Comparison of ENCODE assay signal across 17 cellular contexts in genomic region chr5:32677023-32677422, GRCh38. TPM values are rescaled to one million over a fixed set of nuclear protein-coding genes. Genes with fewer than 3 reads are reported as not detected.
DNase-seq lines count a peak whose midpoint lies in the region; ATAC-seq, FAIRE-seq and TF ChIP-seq lines count a peak whose summit lies in the region.
"Had no signal": no experiment of that assay in that cellular context is flagged by ENCODE, and none has a peak within 500 bp of the region (broad histone marks: within the 10 kb centered on the region; RNA-seq: fewer than 3 reads in every experiment).

No MANE protein-coding gene starts in this region.

- no peak overlapping the region for H2BK5ac ChIP-seq in H1 (ENCODE audit: low read depth, low read length)

- TF ChIP-seq RAD21 in SK-N-SH (IDR thresholded peaks at IDR 0.05; ENCODE audit: low read length) = no peak
- TF ChIP-seq RAD21 in H1 (IDR thresholded peaks at IDR 0.05 in 1 of 2, conservative IDR thresholded peaks at IDR 0.05 in 1 of 2; ENCODE audit: low read depth in 2 of 2, low read length in 2 of 2) = no peak

- H3K9ac ChIP-seq in SK-N-SH (no peak overlapping the region), H1 (replicated peaks in 1 of 4; ENCODE audit: extremely low read depth in 1 of 4, low read depth in 3 of 4, low read length in 3 of 4) (no peak overlapping the region)
- H3K9ac ChIP-seq: BLaER1 treated with 17β-estradiol and CSF1 and Interleukin-3, amounts not matched to agents 10 nM and 100 nM had no signal

- no peak overlapping the region for H3K56ac ChIP-seq in H1 (replicated peaks; ENCODE audit: insufficient read length, low read depth, low read length)

- H3K4me1 ChIP-seq in SK-N-SH (ENCODE audit: control insufficient read depth in 1 of 2, insufficient read depth in 2 of 2, low read depth in 1 of 2, low read length in 1 of 2) (no peaks in the 10 kb centered on the region; a peak in 1 of 4 replicates), H1 (replicated peaks in 1 of 4; ENCODE audit: control insufficient read depth in 3 of 4, insufficient read depth in 4 of 4, low read length in 3 of 4) (peaks cover 0 to 2% (median 1%) of the 10 kb centered on the region in 4 experiments; a peak in 2 of 7 replicates), gastrocnemius medialis (no peaks in the 10 kb centered on the region)

- POLR2A ChIA-PET in SK-N-SH (lab: Yijun Ruan, JAX) = no interaction called here
- POLR2A ChIA-PET in H1 (lab: Charles Lee; ENCODE audit: partially characterized antibody) = no interaction called here

- H3K4ac ChIP-seq in H1 (replicated peaks; ENCODE audit: insufficient read length, low read depth, low read length) = no peak overlapping the region

- no peak overlapping the region for H3K14ac ChIP-seq in H1 (ENCODE audit: insufficient read length)

- no peak overlapping the region for H3K18ac ChIP-seq in H1 (ENCODE audit: extremely low read depth, low read length)

- no peak for TF ChIP-seq POLR2A in H1 (IDR thresholded peaks at IDR 0.05; ENCODE audit: control extremely low read depth in 1 of 2, low read depth in 2 of 2, low read length in 2 of 2)
- TF ChIP-seq POLR2A in gastrocnemius medialis (IDR thresholded peaks at IDR 0.05) = no peak

- TF ChIP-seq CTCF in SK-N-SH (IDR thresholded peaks at IDR 0.05) = no peak
- TF ChIP-seq CTCF in H1 (IDR thresholded peaks at IDR 0.05; ENCODE audit: control extremely low read depth in 1 of 3, insufficient read depth in 1 of 3, low read depth in 1 of 3, low read length in 3 of 3) = no peak
- TF ChIP-seq CTCF in gastrocnemius medialis (IDR thresholded peaks at IDR 0.05 in 4 of 5, conservative IDR thresholded peaks at IDR 0.05 in 1 of 5) = no peak

- no peak for DNase-seq in SK-N-SH
- DNase-seq in NOMO-1 treated with dmso at 0.1 percent for 144 hours (lab: John Stamatoyannopoulos, UW; ENCODE audit: unreplicated experiment) = peak; percentile 11
- DNase-seq in H1 (ENCODE audit: low read depth in 1 of 2, low spot score in 2 of 2) = no peak
- DNase-seq in gastrocnemius medialis = no peak
- DNase-seq in ecto neural progenitor cell (ENCODE audit: low spot score) = no peak
- no peak for DNase-seq in activated T-cell treated with anti-CD3 and anti-CD28 coated beads, Interleukin-2, amount 50 U/mL, for 1 hour
- DNase-seq: 8988T; AML-193; CD4-positive, CD25-positive, alpha-beta regulatory T cell; DMS53; GF-D8 had no signal

- 0 out of 2 replicates have a peak overlapping the region, but pooled peaks have one; percentile 19 for H2AFZ ChIP-seq in SK-N-SH (ENCODE audit: low read depth)
- H2AFZ ChIP-seq in H1 (ENCODE audit: low read length) = no peak overlapping the region; the same call in 1 of the 2 replicates

- in situ Hi-C loops in gastrocnemius medialis (cut with MboI; ENCODE audit: low sequenced_read_pairs in 4 of 4) = no loop called here

- no peak overlapping the region for H2AK5ac ChIP-seq in H1 (ENCODE audit: low read depth, low read length)

- FAIRE-seq in H1 (lab: Jason Lieb, UNC) = no peak
- FAIRE-seq: GM19239, H54 had no signal

- intact Hi-C loops in gastrocnemius medialis (cut with DNase I; ENCODE audit: low total_unique reads) = no loop called here

- CTCF ChIA-PET in SK-N-SH (lab: Yijun Ruan, JAX) = no interaction called here
- CTCF ChIA-PET in H1 (lab: Charles Lee; ENCODE audit: partially characterized antibody) = interaction anchor here (1.0 kb wide), 1 partner anchor 35 kb away, joined by 4 read pairs; no protein-coding TSS in a partner anchor

- H3K9me2 ChIP-seq in SK-N-SH = no peaks in the 10 kb centered on the region

- WGBS in SK-N-SH (ENCODE audit: low lambda C conversion rate) = 20% methylated on average over 7 of the region's 7 CpGs
- WGBS in H1 (ENCODE audit: extremely low coverage in 1 of 2, insufficient coverage in 1 of 2, insufficient read length in 1 of 2, insufficient replicate concordance in 2 of 2, low coverage in 1 of 2, low lambda C conversion rate in 2 of 2, missing lambda C conversion rate in 1 of 2), 2 experiments = 86% methylated on average over 7 of the region's 7 CpGs; no CpG with 5 or more reads in 1 of the 2 experiments

- H3F3A ChIP-seq in SK-N-SH (replicated peaks; ENCODE audit: insufficient read depth) = no peaks in the 10 kb centered on the region

- H2BK20ac ChIP-seq in H1 (ENCODE audit: low read length) = no peak overlapping the region

- no peak overlapping the region for H2BK12ac ChIP-seq in H1 (ENCODE audit: low read depth, low read length)

- H4K8ac ChIP-seq in H1 (ENCODE audit: extremely low read depth, insufficient read depth, low read length) = no peak overlapping the region

- H3K79me1 ChIP-seq in H1 (ENCODE audit: low read depth, low read length) = no peaks in the 10 kb centered on the region

- TF ChIP-seq EP300 in SK-N-SH (IDR thresholded peaks at IDR 0.05; ENCODE audit: borderline replicate concordance in 1 of 2, low read depth in 1 of 2, low read length in 1 of 2) (no peak), H1 (IDR thresholded peaks at IDR 0.05; ENCODE audit: borderline replicate concordance in 1 of 2, low read depth in 2 of 2, low read length in 2 of 2) (no peak)

- H3K36me3 ChIP-seq in SK-N-SH (replicated peaks in 1 of 2; ENCODE audit: control insufficient read depth in 1 of 2, insufficient read depth in 2 of 2, low read length in 1 of 2) = no peaks in the 10 kb centered on the region
- no peaks in the 10 kb centered on the region; a peak in 2 of 8 replicates for H3K36me3 ChIP-seq in H1 (ENCODE audit: control insufficient read depth in 2 of 4, insufficient read depth in 4 of 4, low read length in 3 of 4)
- H3K36me3 ChIP-seq in gastrocnemius medialis = no peaks in the 10 kb centered on the region
- H3K36me3 ChIP-seq: BLaER1 treated with 17β-estradiol and CSF1 and Interleukin-3, amounts not matched to agents 10 nM and 100 nM had no signal

- H3K79me2 ChIP-seq in SK-N-SH (ENCODE audit: insufficient read depth) (no peaks in the 10 kb centered on the region), H1 (ENCODE audit: control insufficient read depth in 1 of 2, insufficient read depth in 2 of 2, low read length in 2 of 2) (no peaks in the 10 kb centered on the region)

- no peaks in the 10 kb centered on the region for H3K27me3 ChIP-seq in SK-N-SH (ENCODE audit: insufficient read depth)
- no peaks in the 10 kb centered on the region for H3K27me3 ChIP-seq in H1 (replicated peaks in 1 of 4; ENCODE audit: control insufficient read depth in 3 of 4, extremely low read depth in 1 of 4, insufficient read depth in 3 of 4, low read length in 3 of 4)
- no peaks in the 10 kb centered on the region for H3K27me3 ChIP-seq in gastrocnemius medialis
- H3K27me3 ChIP-seq: BLaER1 treated with 17β-estradiol and CSF1 and Interleukin-3, amounts not matched to agents 10 nM and 100 nM had no signal

- no peak for ATAC-seq in SK-N-SH treated with all-trans-retinoic acid at 6 μM for 48 hours
- ATAC-seq in gastrocnemius medialis = no peak
- ATAC-seq: HCT116 had no signal

- H3K23ac ChIP-seq in H1 (ENCODE audit: insufficient read length) = no peak overlapping the region

- no peak overlapping the region for H4K91ac ChIP-seq in H1 (replicated peaks; ENCODE audit: insufficient read length, low read length)

- H2BK120ac ChIP-seq in H1 (replicated peaks; ENCODE audit: low read depth, low read length) = no peak overlapping the region

- no peaks in the 10 kb centered on the region for H3K23me2 ChIP-seq in H1 (ENCODE audit: low read depth, low read length)

- no peaks in the 10 kb centered on the region for H3K9me3 ChIP-seq in SK-N-SH
- peaks cover 6 to 19% of the 10 kb centered on the region in 2 experiments; a peak in 2 of 4 replicates for H3K9me3 ChIP-seq in H1 (ENCODE audit: insufficient read depth in 2 of 2, low read depth in 1 of 2, low read length in 1 of 2)
- no peaks in the 10 kb centered on the region for H3K9me3 ChIP-seq in gastrocnemius medialis

- H3K4me2 ChIP-seq in SK-N-SH (no peak overlapping the region), H1 (ENCODE audit: insufficient read depth in 1 of 2, low read depth in 2 of 2, low read length in 2 of 2) (no peak overlapping the region)

- H3K27ac ChIP-seq in SK-N-SH (ENCODE audit: low read depth in 2 of 2, low read length in 1 of 2) (no peak overlapping the region), H1 (ENCODE audit: low read depth, low read length) (no peak overlapping the region), gastrocnemius medialis (no peak overlapping the region)
- H3K27ac ChIP-seq: BLaER1 treated with 17β-estradiol and CSF1 and Interleukin-3, amounts not matched to agents 10 nM and 100 nM; HL-60 had no signal

- H3K4me3 ChIP-seq in SK-N-SH (ENCODE audit: low read depth in 2 of 2, low read length in 1 of 2) = no peak overlapping the region
- H3K4me3 ChIP-seq in H1 (ENCODE audit: extremely low read depth in 1 of 4, insufficient read depth in 2 of 4, low read depth in 3 of 4, low read length in 4 of 4) = no peak overlapping the region
- no peak overlapping the region for H3K4me3 ChIP-seq in gastrocnemius medialis
- H3K4me3 ChIP-seq: BLaER1 treated with 17β-estradiol and CSF1 and Interleukin-3, amounts not matched to agents 10 nM and 100 nM had no signal

- H4K20me1 ChIP-seq in SK-N-SH (ENCODE audit: insufficient read depth) (no peaks in the 10 kb centered on the region), H1 (replicated peaks in 1 of 2; ENCODE audit: control insufficient read depth in 1 of 2, insufficient read depth in 2 of 2, low read length in 2 of 2) (no peaks in the 10 kb centered on the region)
- H4K20me1 ChIP-seq: BLaER1 treated with 17β-estradiol and CSF1 and Interleukin-3, amounts not matched to agents 10 nM and 100 nM had no signal

- no peak overlapping the region for H4K5ac ChIP-seq in H1 (ENCODE audit: insufficient read length, low read depth, low read length)

- H2BK15ac ChIP-seq in H1 (ENCODE audit: low read length) = no peak overlapping the region

TF ChIP-seq in SK-N-SH, 30 proteins besides CTCF, POLR2A, EP300 and RAD21 (continues in another document):
- TF ChIP-seq SIN3A (IDR thresholded peaks at IDR 0.05; ENCODE audit: borderline replicate concordance, low read depth, low read length) = no peak

TF ChIP-seq in SK-N-SH treated with all-trans-retinoic acid at 6 μM for 48 hours, 23 proteins besides CTCF, POLR2A, EP300 and RAD21 (continues in another document):
- no peak for TF ChIP-seq ZNF565 (CRISPR knock-in tag; conservative IDR thresholded peaks at IDR 0.05; ENCODE audit: low read depth)

RNA-seq across cellular contexts. Expression of gene NPR3, which starts 34.1 kb away (rescaled TPM):
- polyA plus RNA-seq in SK-N-SH (2012; rRNA removed) (35.8 and 49.7 TPM in 2 replicates), H1 (2011; rRNA removed) (not detected in 2 replicates)
- 34.1 and 48.3 TPM in 2 replicates for polyA plus RNA-seq in SK-N-SH (2012; cell fraction: cytosol; rRNA removed)
- polyA plus RNA-seq in SK-N-SH (2012; cell fraction: nucleus; rRNA removed) = 28.9 and 53.2 TPM in 2 replicates
- total RNA-seq in H1 (2021; fragmentation: NEBNext Ultra II Directional; extraction: Animal tissue kit (Norgen Biotek cat#: 25700)) = not detected in 2 replicates
- polyA plus RNA-seq in H1 (2011; cell fraction: cytosol; rRNA removed) = 0.01 TPM
- 0.20 TPM for polyA plus RNA-seq in H1 (2011; cell fraction: nucleus; rRNA removed)
- 0.04 TPM in 1 of 4 replicates, not detected in the others for polyA plus RNA-seq in H1 (2012, experiment 1 of 2)
- polyA plus RNA-seq in H1 (2012, experiment 2 of 2) = not detected
- polyA plus RNA-seq in H1 (2013, experiment 1 of 2) = 0.02 TPM
- polyA plus RNA-seq in H1 (2013, experiment 2 of 2) = 0.06 TPM
- 0.05 TPM in 1 of 2 replicates, not detected in the other for polyA minus RNA-seq in H1 (2011; rRNA and poly(A)+ RNA removed)
- not detected for polyA minus RNA-seq in H1 (2011; cell fraction: cytosol; rRNA and poly(A)+ RNA removed)
- polyA minus RNA-seq in H1 (2011; cell fraction: nucleus; rRNA and poly(A)+ RNA removed) = not detected
- total RNA-seq in gastrocnemius medialis = 1 to 10 TPM in 3 of 4 donors, under 1 TPM in 1; 0.51 to 4.9 (median 1.3) TPM
- polyA plus RNA-seq: CD4-positive, CD25-positive, alpha-beta regulatory T cell had no signal
